ENCODE assay signal across 15 cellular contexts in genomic region chr12:10719482-10719881, GRCh38. TPM values are rescaled to one million over a fixed set of nuclear protein-coding genes. Genes with fewer than 3 reads are reported as not detected.
A peak's percentile ranks its signal among the peaks of the same experiment; 100 is the strongest.
DNase-seq lines count a peak whose midpoint lies in the region; ATAC-seq, FAIRE-seq and TF ChIP-seq lines count a peak whose summit lies in the region.
"Had no signal": no experiment of that assay in that cellular context is flagged by ENCODE, and none has a peak within 500 bp of the region (broad histone marks: within the 10 kb centered on the region; RNA-seq: fewer than 3 reads in every experiment).

No MANE protein-coding gene starts in this region.

- H3K4me1 Mint-ChIP-seq in activated T-cell treated with anti-CD3 and anti-CD28 coated beads, Interleukin-2, amount 50 U/mL, for 72 hours (ENCODE audit: low read depth): peaks cover 54% of the 10 kb centered on the region

- H3K9me1 ChIP-seq in K562 (ENCODE audit: control insufficient read depth, insufficient read depth, low read length): no peaks in the 10 kb centered on the region
- H3K9me1 ChIP-seq in keratinocyte (ENCODE audit: control insufficient read depth, extremely low read depth, insufficient read depth, low read length): no peaks in the 10 kb centered on the region

- 0 out of 2 replicates have a peak, but pooled peaks cover 6% of the 10 kb centered on the region for H4K20me1 ChIP-seq in K562 (replicated peaks; ENCODE audit: control insufficient read depth, insufficient read depth, low read length)
- peaks cover 9% of the 10 kb centered on the region for H4K20me1 ChIP-seq in keratinocyte (ENCODE audit: control insufficient read depth, extremely low read depth, insufficient read depth, low read length)
- H4K20me1 ChIP-seq in smooth muscle cell (ENCODE audit: low read depth): peaks cover 36% of the 10 kb centered on the region

- H3K4me3 ChIP-seq in HUES64 (ENCODE audit: low read length) (peak overlapping the region; percentile 84; the same call in 1 of the 2 replicates), K562 (no peak overlapping the region), keratinocyte (ENCODE audit: control insufficient read depth in 2 of 3, extremely low read depth in 1 of 3, insufficient read depth in 2 of 3, low read depth in 1 of 3, low read length in 3 of 3) (peak overlapping the region; percentile 75 to 98 (median 97)), smooth muscle cell (peak overlapping the region; percentile 95)

- H3K4me1 ChIP-seq in HUES64 (ENCODE audit: insufficient read depth, low read length) (peaks cover 56% of the 10 kb centered on the region), K562 (replicated peaks in 1 of 2; ENCODE audit: control insufficient read depth in 2 of 2, insufficient read depth in 2 of 2, low read length in 2 of 2) (peaks cover 0 to 3% of the 10 kb centered on the region in 2 experiments; a peak in 1 of 5 replicates), keratinocyte (ENCODE audit: control insufficient read depth, extremely low read depth, insufficient read depth, low read length) (peaks cover 53% of the 10 kb centered on the region), smooth muscle cell (ENCODE audit: low read depth) (peaks cover 54% of the 10 kb centered on the region)

- H2AFZ ChIP-seq in K562 (ENCODE audit: low read depth, low read length) (no peak overlapping the region), keratinocyte (ENCODE audit: control insufficient read depth, low read length) (no peak overlapping the region), smooth muscle cell (ENCODE audit: low read depth) (no peak overlapping the region)
- H2AFZ ChIP-seq: parathyroid adenoma had no signal

- peaks cover 16 to 17% of the 10 kb centered on the region in 2 donors for H3K36me3 Mint-ChIP-seq in activated T-cell treated with anti-CD3 and anti-CD28 coated beads, Interleukin-2, amount 50 U/mL, for 72 hours (ENCODE audit: insufficient read depth in 2 of 2)

- no peak for TF ChIP-seq EP300 in K562 (IDR thresholded peaks at IDR 0.05; ENCODE audit: low read length)

- no peak for ATAC-seq in K562
- no peak for ATAC-seq in HG02763 (IDR thresholded peaks at IDR 0.05; ENCODE audit: unreplicated experiment)
- ATAC-seq in activated T-cell treated with anti-CD3 and anti-CD28 coated beads, Interleukin-2, amount 50 U/mL, for 72 hours (replicated peaks in 1 of 2): no peak
- ATAC-seq: activated CD8-positive, alpha-beta T cell treated with anti-CD3 and anti-CD28 coated beads, Interleukin-2, amount 10 ng/mL, durations not matched to agents 7 days and 5 days had no signal

- H3K9ac ChIP-seq in HUES64 (ENCODE audit: low read depth, low read length): no peak overlapping the region
- no peak overlapping the region for H3K9ac ChIP-seq in K562 (ENCODE audit: insufficient read depth in 1 of 2, low read depth in 2 of 2, low read length in 2 of 2)
- peak overlapping the region; percentile 100 for H3K9ac ChIP-seq in keratinocyte (ENCODE audit: control insufficient read depth, extremely low read depth, insufficient read depth, low read length)
- H3K9ac ChIP-seq in smooth muscle cell (ENCODE audit: low read depth): peak overlapping the region; percentile 72
- H3K9ac ChIP-seq: parathyroid adenoma had no signal

- H3K9me3 ChIP-seq in HUES64 (ENCODE audit: insufficient read depth, low read depth, low read length) (no peaks in the 10 kb centered on the region), K562 (replicated peaks; ENCODE audit: control insufficient read depth, insufficient read depth, low read depth, low read length) (no peaks in the 10 kb centered on the region), keratinocyte (ENCODE audit: control insufficient read depth, low read depth, low read length) (no peaks in the 10 kb centered on the region), smooth muscle cell (replicated peaks; ENCODE audit: low read depth) (no peaks in the 10 kb centered on the region)
- H3K9me3 ChIP-seq: adrenal gland had no signal

- CTCF ChIA-PET in K562 (lab: Yijun Ruan, JAX; ENCODE audit: low intra/inter-chr PET ratio): no interaction called here

- peaks cover 77% of the 10 kb centered on the region for H3K79me2 ChIP-seq in K562 (ENCODE audit: control insufficient read depth, insufficient read depth, low read length)
- H3K79me2 ChIP-seq in keratinocyte (ENCODE audit: control insufficient read depth, insufficient read depth, low read length): peaks cover 72% of the 10 kb centered on the region
- peaks cover 64% of the 10 kb centered on the region for H3K79me2 ChIP-seq in smooth muscle cell (ENCODE audit: low read depth)

- no peak for DNase-seq in K562 (ENCODE audit: extremely low read depth in 1 of 4, low spot score in 3 of 4)
- no peak for DNase-seq in keratinocyte (ENCODE audit: low read depth, low spot score)
- DNase-seq in smooth muscle cell (lab: John Stamatoyannopoulos, UW; ENCODE audit: unreplicated experiment): no peak
- no peak for DNase-seq in SW480 (ENCODE audit: low spot score)
- DNase-seq in NCI-H1694 (lab: John Stamatoyannopoulos, UW): no peak
- no peak for DNase-seq in activated T-cell treated with anti-CD3 and anti-CD28 coated beads, Interleukin-2, amount 50 U/mL, for 72 hours
- DNase-seq: activated CD8-positive, alpha-beta T cell treated with anti-CD3 and anti-CD28 coated beads, Interleukin-2, amount 10 ng/mL, durations not matched to agents 7 days and 5 days; adrenal gland; effector memory CD4-positive, alpha-beta T cell; MV-4-11; T-helper 1 cell had no signal

- no TSS peak for BruUV-seq in K562 (replicated peaks; lab: Mats Ljungman, UMichigan)

- TF ChIP-seq POLR2A in K562 (conservative IDR thresholded peaks at IDR 0.05): no peak

- POLR2A ChIA-PET in K562 (lab: Yijun Ruan, JAX): no interaction called here

- H3K27me3 ChIP-seq in HUES64 (ENCODE audit: insufficient read depth, low read length): peaks cover 11% of the 10 kb centered on the region
- no peaks in the 10 kb centered on the region for H3K27me3 ChIP-seq in K562 (ENCODE audit: control insufficient read depth in 2 of 2, insufficient read depth in 2 of 2, low read length in 2 of 2)
- H3K27me3 ChIP-seq in keratinocyte (ENCODE audit: control insufficient read depth, extremely low read depth, insufficient read depth, low read length): no peaks in the 10 kb centered on the region
- H3K27me3 ChIP-seq in smooth muscle cell (ENCODE audit: low read depth): no peaks in the 10 kb centered on the region
- H3K27me3 ChIP-seq: adrenal gland had no signal

- H3K9me3 Mint-ChIP-seq in activated T-cell treated with anti-CD3 and anti-CD28 coated beads, Interleukin-2, amount 50 U/mL, for 72 hours: no peaks in the 10 kb centered on the region

- in situ Hi-C loops in K562 (cut with MboI): no loop called here

- peaks cover 5% of the 10 kb centered on the region for H3K27me3 Mint-ChIP-seq in activated T-cell treated with anti-CD3 and anti-CD28 coated beads, Interleukin-2, amount 50 U/mL, for 72 hours (ENCODE audit: low read depth)

- no peak overlapping the region for H3K27ac ChIP-seq in HUES64 (ENCODE audit: low read depth, low read length)
- no peak overlapping the region for H3K27ac ChIP-seq in K562 (ENCODE audit: extremely low read depth, low read depth, low read length)
- H3K27ac ChIP-seq in keratinocyte (ENCODE audit: control insufficient read depth, insufficient read depth, low read length): peak overlapping the region; percentile 99
- H3K27ac ChIP-seq in smooth muscle cell (ENCODE audit: low read depth): peak overlapping the region; percentile 96
- H3K27ac ChIP-seq: parathyroid adenoma had no signal

- H3K4me3 Mint-ChIP-seq in activated T-cell treated with anti-CD3 and anti-CD28 coated beads, Interleukin-2, amount 50 U/mL, for 72 hours: peak overlapping the region in 1 of 2 donors; percentile 4
- H3K4me3 Mint-ChIP-seq: activated CD8-positive, alpha-beta T cell treated with anti-CD3 and anti-CD28 coated beads, Interleukin-2, amount 10 ng/mL, durations not matched to agents 7 days and 5 days had no signal

- H3K36me3 ChIP-seq in HUES64 (ENCODE audit: insufficient read depth, low read length) (peaks cover 32% of the 10 kb centered on the region), K562 (ENCODE audit: control insufficient read depth, insufficient read depth, low read length) (peaks cover 55% of the 10 kb centered on the region), keratinocyte (ENCODE audit: control insufficient read depth in 2 of 2, extremely low read depth in 1 of 2, insufficient read depth in 2 of 2, low read length in 2 of 2) (peaks cover 2 to 12% of the 10 kb centered on the region in 2 experiments), smooth muscle cell (ENCODE audit: low read depth) (peaks cover 4% of the 10 kb centered on the region)

- 78% methylated on average over 4 of the region's 4 CpGs for WGBS in HUES64
- WGBS in K562 (ENCODE audit: insufficient coverage, low coverage, missing lambda C conversion rate): 68% methylated on average over 4 of the region's 4 CpGs
- WGBS in smooth muscle cell (ENCODE audit: low lambda C conversion rate): 60% methylated on average over 4 of the region's 4 CpGs

- peaks cover 48% of the 10 kb centered on the region for H3F3A ChIP-seq in smooth muscle cell (ENCODE audit: low read depth)

- no peak for TF ChIP-seq RAD21 in K562 (CRISPR knock-in tag; conservative IDR thresholded peaks at IDR 0.05 in 1 of 2, IDR thresholded peaks at IDR 0.05 in 1 of 2)

- FAIRE-seq in K562 (lab: Jason Lieb, UNC) (no peak), keratinocyte (lab: Jason Lieb, UNC) (peak; percentile 29)
- FAIRE-seq: D721Med had no signal

- no peak overlapping the region for H3K27ac Mint-ChIP-seq in activated T-cell treated with anti-CD3 and anti-CD28 coated beads, Interleukin-2, amount 50 U/mL, for 72 hours
- H3K27ac Mint-ChIP-seq: activated CD8-positive, alpha-beta T cell treated with anti-CD3 and anti-CD28 coated beads, Interleukin-2, amount 10 ng/mL, durations not matched to agents 7 days and 5 days had no signal

- dilution Hi-C loops in keratinocyte (cut with MboI; ENCODE audit: extremely low pct_ligation_motif_present, low sequenced_read_pairs): no loop called here

- intact Hi-C loops in K562 (cut with micrococcal nuclease): no loop called here

- TF ChIP-seq CTCF in K562 (IDR thresholded peaks at IDR 0.05 in 2 of 3, conservative IDR thresholded peaks at IDR 0.05 in 1 of 3; ENCODE audit: insufficient read depth in 2 of 3, low read depth in 1 of 3, low read length in 3 of 3) (no peak), keratinocyte (optimal IDR thresholded peaks at IDR 0.05 in 1 of 3, IDR thresholded peaks at IDR 0.05 in 1 of 3, conservative IDR thresholded peaks at IDR 0.05 in 1 of 3; ENCODE audit: extremely low read depth in 1 of 3, insufficient read depth in 2 of 3, low read length in 3 of 3) (no peak), smooth muscle cell (IDR thresholded peaks at IDR 0.05; ENCODE audit: borderline replicate concordance, insufficient read depth, poor library complexity, severe bottlenecking) (no peak)

- H3K4me2 ChIP-seq in K562 (ENCODE audit: insufficient read depth, low read length): no peak overlapping the region
- H3K4me2 ChIP-seq in keratinocyte (ENCODE audit: control insufficient read depth, extremely low read depth, insufficient read depth, low read depth, low read length): peak overlapping the region; percentile 69
- peak overlapping the region; percentile 87 for H3K4me2 ChIP-seq in smooth muscle cell

RNA-seq across cellular contexts. Expression of gene YBX3, which starts 3.6 kb away (rescaled TPM):
- 201 TPM for polyA plus RNA-seq in HUES64 (2013, experiment 1 of 2)
- polyA plus RNA-seq in HUES64 (2013, experiment 2 of 2): 220 TPM
- 51.3 and 79.8 TPM in 2 replicates for total RNA-seq in K562 (2011; cell fraction: chromatin; rRNA removed; ENCODE audit: low replicate concordance)
- 31.9 and 37.2 TPM in 2 replicates for total RNA-seq in K562 (2011; cell fraction: nucleolus; rRNA removed)
- 53.0 and 69.2 TPM in 2 replicates for total RNA-seq in K562 (2011; cell fraction: nucleoplasm; rRNA removed)
- total RNA-seq in K562 (2014; rRNA removed) (81.5 and 129 TPM in 2 replicates), K562 (2014; rRNA removed; fragmentation: Illumina TruSeq; extraction: Trizol) (86.4 and 100 TPM in 2 replicates), K562 (2015; rRNA removed; fragmentation: Illumina TruSeq; extraction: Trizol) (72.3 and 75.3 TPM in 2 replicates), K562 (2021) (196 and 210 TPM in 2 replicates), smooth muscle cell (93.5 and 129 TPM in 2 replicates)
- polyA plus RNA-seq in K562 (2011; rRNA removed) (36.7 and 64.4 TPM in 2 replicates), K562 (2014; fragmentation: Illumina TruSeq; extraction: Trizol) (193 and 239 TPM in 2 replicates), K562 (2014; fragmentation: Nextera tagmentation; extraction: Ambion mirVana) (10 to 100 TPM; 47.0 to 51.2 TPM), K562 (2014; rRNA removed) (89.2 and 107 TPM in 2 replicates), keratinocyte (127 to 367 TPM (median 170 TPM) in 3 replicates), smooth muscle cell (188 and 237 TPM in 2 replicates)
- polyA plus RNA-seq in K562 (2011; cell fraction: cytosol; rRNA removed): 55.8 and 69.1 TPM in 2 replicates
- polyA plus RNA-seq in K562 (2011; cell fraction: nucleus; rRNA removed): 124 and 194 TPM in 2 replicates
- polyA plus RNA-seq in K562 (2012): 94.8 and 138 TPM in 2 replicates
- polyA minus RNA-seq in K562 (2011; rRNA and poly(A)+ RNA removed): 34.6 and 42.5 TPM in 2 replicates
- 42.3 and 61.3 TPM in 2 replicates for polyA minus RNA-seq in K562 (2011; cell fraction: cytosol; rRNA and poly(A)+ RNA removed)
- polyA minus RNA-seq in K562 (2011; cell fraction: nucleus; rRNA and poly(A)+ RNA removed): 64.6 and 92.0 TPM in 2 replicates
- 818 TPM for polyA plus RNA-seq in keratinocyte (2011; ENCODE audit: low read depth)
- 244 and 286 TPM in 2 replicates for polyA plus RNA-seq in keratinocyte (2011; cell fraction: cytosol; rRNA removed)
- polyA plus RNA-seq in keratinocyte (2011; cell fraction: nucleus; rRNA removed): 205 and 230 TPM in 2 replicates
- 298 and 511 TPM in 2 replicates for polyA plus RNA-seq in keratinocyte (2012; ENCODE audit: low replicate concordance)
- 135 to 368 TPM (median 136 TPM) in 3 replicates for polyA minus RNA-seq in keratinocyte
- polyA minus RNA-seq in keratinocyte (2011; cell fraction: cytosol; rRNA and poly(A)+ RNA removed): 140 TPM
- 73.4 and 76.4 TPM in 2 replicates for polyA minus RNA-seq in keratinocyte (2011; cell fraction: nucleus; rRNA and poly(A)+ RNA removed)
- total RNA-seq in activated T-cell treated with anti-CD3 and anti-CD28 coated beads, Interleukin-2, amount 50 U/mL, for 72 hours: 100 to 1,000 TPM; 108 to 132 TPM

RNA-seq across cellular contexts. Expression of gene STYK1, which starts 45.6 kb away (rescaled TPM):
- polyA plus RNA-seq in HUES64 (2013, experiment 1 of 2): 0.95 TPM
- polyA plus RNA-seq in HUES64 (2013, experiment 2 of 2): 0.44 TPM
- 0.14 and 1.1 TPM in 2 replicates for total RNA-seq in K562 (2011; cell fraction: chromatin; rRNA removed; ENCODE audit: low replicate concordance)
- 0.17 and 0.66 TPM in 2 replicates for total RNA-seq in K562 (2011; cell fraction: nucleolus; rRNA removed)
- total RNA-seq in K562 (2011; cell fraction: nucleoplasm; rRNA removed): 0.23 and 0.81 TPM in 2 replicates
- 0.16 and 0.64 TPM in 2 replicates for total RNA-seq in K562 (2014; rRNA removed)
- 0.38 and 1.1 TPM in 2 replicates for total RNA-seq in K562 (2014; rRNA removed; fragmentation: Illumina TruSeq; extraction: Trizol)
- total RNA-seq in K562 (2015; rRNA removed; fragmentation: Illumina TruSeq; extraction: Trizol): 0.34 and 1.8 TPM in 2 replicates
- total RNA-seq in K562 (2021): 0.31 and 0.95 TPM in 2 replicates
- polyA plus RNA-seq in K562 (2011; rRNA removed): 0.31 and 0.38 TPM in 2 replicates
- polyA plus RNA-seq in K562 (2011; cell fraction: cytosol; rRNA removed): 0.13 TPM in 2 replicates
- polyA plus RNA-seq in K562 (2011; cell fraction: nucleus; rRNA removed): 0.18 and 1.1 TPM in 2 replicates
- polyA plus RNA-seq in K562 (2012): 0.24 and 0.40 TPM in 2 replicates
- polyA plus RNA-seq in K562 (2014; fragmentation: Illumina TruSeq; extraction: Trizol): 0.36 and 0.56 TPM in 2 replicates
- polyA plus RNA-seq in K562 (2014; fragmentation: Nextera tagmentation; extraction: Ambion mirVana): under 1 TPM; 0.44 to 0.67 TPM
- polyA plus RNA-seq in K562 (2014; rRNA removed): 0.11 and 0.46 TPM in 2 replicates
- polyA minus RNA-seq in K562 (2011; rRNA and poly(A)+ RNA removed): 0.18 and 1.4 TPM in 2 replicates
- polyA minus RNA-seq in K562 (2011; cell fraction: cytosol; rRNA and poly(A)+ RNA removed): not detected in 2 replicates
- 0.13 TPM in 1 of 2 replicates, not detected in the other for polyA minus RNA-seq in K562 (2011; cell fraction: nucleus; rRNA and poly(A)+ RNA removed)
- polyA plus RNA-seq in keratinocyte: 2.0 to 2.8 TPM (median 2.3 TPM) in 3 replicates
- 0.42 TPM for polyA plus RNA-seq in keratinocyte (2011; ENCODE audit: low read depth)
- polyA plus RNA-seq in keratinocyte (2011; cell fraction: cytosol; rRNA removed): 1.1 and 4.9 TPM in 2 replicates
- polyA plus RNA-seq in keratinocyte (2011; cell fraction: nucleus; rRNA removed): 2.9 and 3.7 TPM in 2 replicates
- 0.51 and 1.7 TPM in 2 replicates for polyA plus RNA-seq in keratinocyte (2012; ENCODE audit: low replicate concordance)
- 3.6 to 6.2 TPM (median 4.2 TPM) in 3 replicates for polyA minus RNA-seq in keratinocyte
- 0.58 TPM for polyA minus RNA-seq in keratinocyte (2011; cell fraction: cytosol; rRNA and poly(A)+ RNA removed)
- polyA minus RNA-seq in keratinocyte (2011; cell fraction: nucleus; rRNA and poly(A)+ RNA removed): 2.6 and 3.1 TPM in 2 replicates
- 0.85 and 1.2 TPM in 2 replicates for total RNA-seq in smooth muscle cell
- 0.24 and 0.30 TPM in 2 replicates for polyA plus RNA-seq in smooth muscle cell
- total RNA-seq in activated T-cell treated with anti-CD3 and anti-CD28 coated beads, Interleukin-2, amount 50 U/mL, for 72 hours: 1 to 10 TPM; 1.6 to 1.8 TPM
- total RNA-seq: adrenal gland had no signal

Comparison
In these comparisons a context has a peak if more than half of its experiments do, and no peak if none do; other contexts are left out.
1. H3K27ac ChIP-seq: peak in keratinocyte (single experiment) and smooth muscle cell (single experiment); none in HUES64 (single experiment) and K562 (single experiment).
2. H3K9ac ChIP-seq: peak in keratinocyte (single experiment) and smooth muscle cell (single experiment); none in HUES64 (single experiment) and K562 (0 of 2).